ENCODE assay signal across 1 cellular context in genomic region chr7:148573581-148573980, GRCh38.
A peak's percentile ranks its signal among the peaks of the same experiment; 100 is the strongest.
TF ChIP-seq lines count a peak whose summit lies in the region.

No MANE protein-coding gene starts in this region.

TF ChIP-seq in HEK293, 187 proteins besides CTCF, POLR2A, EP300 and RAD21:
- TF ChIP-seq ZNF280D (tag by site-specific recombination; IDR thresholded peaks at IDR 0.05) (peak; percentile 38; the same call in 1 of the 2 replicates), ZNF146 (tag by site-specific recombination; IDR thresholded peaks at IDR 0.05) (peak; percentile 99)
